Comparison of ENCODE assay signal across 1 cellular context in genomic region chr3:160362896-160363295, GRCh38. TPM values are rescaled to one million over a fixed set of nuclear protein-coding genes. Genes with fewer than 3 reads are reported as not detected.
A peak's percentile ranks its signal among the peaks of the same experiment; 100 is the strongest.
DNase-seq lines count a peak whose midpoint lies in the region; ATAC-seq, FAIRE-seq and TF ChIP-seq lines count a peak whose summit lies in the region.
"Not testable (repeated sequence)": the region's sequence is repeated elsewhere in the genome, so short reads cannot be mapped to it uniquely, and the experiment has no call there.

No MANE protein-coding gene starts in this region.

- not testable (repeated sequence) for H3K27ac ChIP-seq in K562 (ENCODE audit: extremely low read depth, low read depth, low read length)

- in situ Hi-C loops in K562 (cut with MboI) = not testable (repeated sequence)

- intact Hi-C loops in K562 (cut with micrococcal nuclease) = not testable (repeated sequence)

- not testable (repeated sequence) for TF ChIP-seq POLR2A in K562 (conservative IDR thresholded peaks at IDR 0.05)

- not testable (repeated sequence) for ATAC-seq in K562

- WGBS in K562 (ENCODE audit: insufficient coverage, low coverage, missing lambda C conversion rate) = 20% methylated on average over 2 of the region's 2 CpGs

- not testable (repeated sequence) for TF ChIP-seq EP300 in K562 (IDR thresholded peaks at IDR 0.05; ENCODE audit: low read length)

- not testable (repeated sequence) for H3K27me3 ChIP-seq in K562 (ENCODE audit: control insufficient read depth in 2 of 2, insufficient read depth in 2 of 2, low read length in 2 of 2)

- H3K9me1 ChIP-seq in K562 (ENCODE audit: control insufficient read depth, insufficient read depth, low read length) = not testable (repeated sequence)

- H3K4me3 ChIP-seq in K562 = not testable (repeated sequence)

- not testable (repeated sequence) for H3K4me1 ChIP-seq in K562 (replicated peaks in 1 of 2; ENCODE audit: control insufficient read depth in 2 of 2, insufficient read depth in 2 of 2, low read length in 2 of 2)

- not testable (repeated sequence) for H3K4me2 ChIP-seq in K562 (ENCODE audit: insufficient read depth, low read length)

- not testable (repeated sequence) for H3K79me2 ChIP-seq in K562 (ENCODE audit: control insufficient read depth, insufficient read depth, low read length)

- H3K9ac ChIP-seq in K562 (ENCODE audit: insufficient read depth in 1 of 2, low read depth in 2 of 2, low read length in 2 of 2) = not testable (repeated sequence)

- TF ChIP-seq RAD21 in K562 (CRISPR knock-in tag; conservative IDR thresholded peaks at IDR 0.05 in 1 of 2, IDR thresholded peaks at IDR 0.05 in 1 of 2) = not testable (repeated sequence)

- CTCF ChIA-PET in K562 (lab: Yijun Ruan, JAX; ENCODE audit: low intra/inter-chr PET ratio) = not testable (repeated sequence)

- not testable (repeated sequence) for H4K20me1 ChIP-seq in K562 (replicated peaks; ENCODE audit: control insufficient read depth, insufficient read depth, low read length)

- FAIRE-seq in K562 (lab: Jason Lieb, UNC) = not testable (repeated sequence)

- TF ChIP-seq CTCF in K562 (IDR thresholded peaks at IDR 0.05 in 2 of 3, conservative IDR thresholded peaks at IDR 0.05 in 1 of 3; ENCODE audit: insufficient read depth in 2 of 3, low read depth in 1 of 3, low read length in 3 of 3) = not testable (repeated sequence)

- not testable (repeated sequence) for H2AFZ ChIP-seq in K562 (ENCODE audit: low read depth, low read length)

- BruUV-seq in K562 (replicated peaks; lab: Mats Ljungman, UMichigan) = not testable (repeated sequence)

- POLR2A ChIA-PET in K562 (lab: Yijun Ruan, JAX) = not testable (repeated sequence)

- H3K9me3 ChIP-seq in K562 (replicated peaks; ENCODE audit: control insufficient read depth, insufficient read depth, low read depth, low read length) = not testable (repeated sequence)

- H3K36me3 ChIP-seq in K562 (ENCODE audit: control insufficient read depth, insufficient read depth, low read length) = not testable (repeated sequence)

- DNase-seq in K562 (ENCODE audit: extremely low read depth in 1 of 4, low spot score in 3 of 4) = not testable (repeated sequence)

TF ChIP-seq in K562, 482 proteins besides CTCF, POLR2A, EP300 and RAD21:
- TF ChIP-seq SMARCE1 (IDR thresholded peaks at IDR 0.05) = peak; percentile 56; the same call in 1 of the 2 replicates

RNA-seq across cellular contexts. Expression of gene IFT80, which starts 36.1 kb away (rescaled TPM):
- 18.4 and 50.8 TPM in 2 replicates for total RNA-seq in K562 (2011; cell fraction: chromatin; rRNA removed; ENCODE audit: low replicate concordance)
- 3.5 and 8.6 TPM in 2 replicates for total RNA-seq in K562 (2011; cell fraction: nucleolus; rRNA removed)
- total RNA-seq in K562 (2011; cell fraction: nucleoplasm; rRNA removed) = 11.1 and 17.0 TPM in 2 replicates
- 7.5 and 9.5 TPM in 2 replicates for total RNA-seq in K562 (2014; rRNA removed)
- 18.7 and 22.0 TPM in 2 replicates for total RNA-seq in K562 (2014; rRNA removed; fragmentation: Illumina TruSeq; extraction: Trizol)
- 17.0 and 17.6 TPM in 2 replicates for total RNA-seq in K562 (2015; rRNA removed; fragmentation: Illumina TruSeq; extraction: Trizol)
- 13.2 and 13.4 TPM in 2 replicates for total RNA-seq in K562 (2021)
- polyA plus RNA-seq in K562 (2011; rRNA removed) = 13.1 and 20.9 TPM in 2 replicates
- 1.6 and 3.7 TPM in 2 replicates for polyA plus RNA-seq in K562 (2011; cell fraction: cytosol; rRNA removed)
- 16.0 and 16.4 TPM in 2 replicates for polyA plus RNA-seq in K562 (2011; cell fraction: nucleus; rRNA removed)
- 18.4 and 20.6 TPM in 2 replicates for polyA plus RNA-seq in K562 (2012)
- 13.6 and 16.4 TPM in 2 replicates for polyA plus RNA-seq in K562 (2014; fragmentation: Illumina TruSeq; extraction: Trizol)
- 1 to 10 TPM; 6.7 to 7.2 TPM for polyA plus RNA-seq in K562 (2014; fragmentation: Nextera tagmentation; extraction: Ambion mirVana)
- polyA plus RNA-seq in K562 (2014; rRNA removed) = 14.3 and 21.1 TPM in 2 replicates
- 12.7 and 17.3 TPM in 2 replicates for polyA minus RNA-seq in K562 (2011; rRNA and poly(A)+ RNA removed)
- polyA minus RNA-seq in K562 (2011; cell fraction: cytosol; rRNA and poly(A)+ RNA removed) = 2.5 and 5.2 TPM in 2 replicates
- 12.5 and 22.4 TPM in 2 replicates for polyA minus RNA-seq in K562 (2011; cell fraction: nucleus; rRNA and poly(A)+ RNA removed)

RNA-seq across cellular contexts. Expression of gene SMC4, which starts 36.6 kb away (rescaled TPM):
- total RNA-seq in K562 (2011; cell fraction: chromatin; rRNA removed; ENCODE audit: low replicate concordance) = 157 and 734 TPM in 2 replicates
- 85.2 and 108 TPM in 2 replicates for total RNA-seq in K562 (2011; cell fraction: nucleolus; rRNA removed)
- 165 and 177 TPM in 2 replicates for total RNA-seq in K562 (2011; cell fraction: nucleoplasm; rRNA removed)
- total RNA-seq in K562 (2014; rRNA removed) (145 and 201 TPM in 2 replicates), K562 (2014; rRNA removed; fragmentation: Illumina TruSeq; extraction: Trizol) (271 and 309 TPM in 2 replicates), K562 (2015; rRNA removed; fragmentation: Illumina TruSeq; extraction: Trizol) (270 and 326 TPM in 2 replicates), K562 (2021) (162 and 176 TPM in 2 replicates)
- polyA plus RNA-seq in K562 (2011; rRNA removed) (98.2 and 136 TPM in 2 replicates), K562 (2014; fragmentation: Illumina TruSeq; extraction: Trizol) (233 and 347 TPM in 2 replicates), K562 (2014; fragmentation: Nextera tagmentation; extraction: Ambion mirVana) (100 to 1,000 TPM in 1 of 2 experiments, 10 to 100 TPM in 1; 87.9 to 105 TPM), K562 (2014; rRNA removed) (185 and 198 TPM in 2 replicates)
- polyA plus RNA-seq in K562 (2011; cell fraction: cytosol; rRNA removed) = 45.7 and 51.3 TPM in 2 replicates
- 207 and 208 TPM in 2 replicates for polyA plus RNA-seq in K562 (2011; cell fraction: nucleus; rRNA removed)
- 125 and 136 TPM in 2 replicates for polyA plus RNA-seq in K562 (2012)
- polyA minus RNA-seq in K562 (2011; rRNA and poly(A)+ RNA removed) = 113 and 150 TPM in 2 replicates
- 38.2 and 42.8 TPM in 2 replicates for polyA minus RNA-seq in K562 (2011; cell fraction: cytosol; rRNA and poly(A)+ RNA removed)
- polyA minus RNA-seq in K562 (2011; cell fraction: nucleus; rRNA and poly(A)+ RNA removed) = 168 and 288 TPM in 2 replicates
